8 cellular contexts compared by ENCODE assay signal in genomic region chr12:132761911-132762583, GRCh38. TPM values are rescaled to one million over a fixed set of nuclear protein-coding genes. Genes with fewer than 3 reads are reported as not detected.
DNase-seq lines count a peak whose midpoint lies in the region; ATAC-seq, FAIRE-seq and TF ChIP-seq lines count a peak whose summit lies in the region.

No MANE protein-coding gene starts in this region.

- no peak for FAIRE-seq in RCC 7860 (lab: Jason Lieb, UNC)

- H3K4me3 ChIP-seq in HUES64 (ENCODE audit: low read length) (peak overlapping the region; percentile 94), fibroblast of lung (replicated peaks in 1 of 4; ENCODE audit: control extremely low read depth in 1 of 4, insufficient read depth in 1 of 4, low read depth in 3 of 4, low read length in 4 of 4) (peak overlapping the region; percentile 66 to 79 (median 76))

- ATAC-seq in GM21423 (IDR thresholded peaks at IDR 0.05; ENCODE audit: unreplicated experiment) = peak; percentile 69
- ATAC-seq in naive thymus-derived CD8-positive, alpha-beta T cell = peak; percentile 92 to 94
- peak; percentile 96 for ATAC-seq in stimulated activated memory B cell treated with anti-CD40 and anti-IgM and Interleukin-4, amounts not matched to agents 10 μg/mL and 1 μg/mL and 100 μg/mL, for 72 hours

- peaks cover 13% of the 10 kb centered on the region for H3K36me3 Mint-ChIP-seq in activated T-helper 1 cell treated with anti-CD3 and anti-CD28 coated beads, Interleukin-12 subunit alpha, Interleukin-12 subunit beta, Interleukin-2, Interleukin-4 antibody, amounts not matched to agents 30 ng/mL and 10 ng/mL and 1 ng/mL, durations not matched to agents 14 hours and 24 hours and 36 hours (ENCODE audit: low read depth)
- H3K36me3 Mint-ChIP-seq in naive thymus-derived CD8-positive, alpha-beta T cell = peaks cover 0 to 14% (median 0%) of the 10 kb centered on the region in 3 donors
- H3K36me3 Mint-ChIP-seq in stimulated activated memory B cell treated with anti-CD40 and anti-IgM and Interleukin-4, amounts not matched to agents 10 μg/mL and 1 μg/mL and 100 μg/mL, for 72 hours = peaks cover 14% of the 10 kb centered on the region

- under 1% methylated on average over 92 of the region's 92 CpGs for WGBS in HUES64

- H3K9me3 ChIP-seq in HUES64 (ENCODE audit: insufficient read depth, low read depth, low read length) (no peaks in the 10 kb centered on the region), fibroblast of lung (ENCODE audit: control insufficient read depth, insufficient read depth, low read depth, low read length) (no peaks in the 10 kb centered on the region)

- DNase-seq in DMS114 treated with DMSO at 0.1 percent for 48 hours (lab: John Stamatoyannopoulos, UW; ENCODE audit: unreplicated experiment) (peak; percentile 31), RCC 7860 (ENCODE audit: low spot score) (peak; percentile 78), fibroblast of lung (ENCODE audit: low read depth in 2 of 2) (peak; percentile 88 to 89)
- DNase-seq in activated T-helper 1 cell treated with anti-CD3 and anti-CD28 coated beads, Interleukin-12 subunit alpha, Interleukin-12 subunit beta, Interleukin-2, Interleukin-4 antibody, amounts not matched to agents 30 ng/mL and 10 ng/mL and 1 ng/mL, durations not matched to agents 14 hours and 24 hours and 36 hours (ENCODE audit: low spot score) = peak; percentile 80
- peak; percentile 75 to 91 (median 84) for DNase-seq in naive thymus-derived CD8-positive, alpha-beta T cell

- H3K36me3 ChIP-seq in HUES64 (ENCODE audit: insufficient read depth, low read length) (peaks cover 16% of the 10 kb centered on the region), fibroblast of lung (ENCODE audit: control insufficient read depth, insufficient read depth, low read length) (peaks cover under 1% of the 10 kb centered on the region)

- no peaks in the 10 kb centered on the region for H3K9me3 Mint-ChIP-seq in activated T-helper 1 cell treated with anti-CD3 and anti-CD28 coated beads, Interleukin-12 subunit alpha, Interleukin-12 subunit beta, Interleukin-2, Interleukin-4 antibody, amounts not matched to agents 30 ng/mL and 10 ng/mL and 1 ng/mL, durations not matched to agents 14 hours and 24 hours and 36 hours
- no peaks in the 10 kb centered on the region for H3K9me3 Mint-ChIP-seq in naive thymus-derived CD8-positive, alpha-beta T cell
- H3K9me3 Mint-ChIP-seq in stimulated activated memory B cell treated with anti-CD40 and anti-IgM and Interleukin-4, amounts not matched to agents 10 μg/mL and 1 μg/mL and 100 μg/mL, for 72 hours = no peaks in the 10 kb centered on the region

- peaks cover under 1% of the 10 kb centered on the region for H4K20me1 ChIP-seq in fibroblast of lung (ENCODE audit: control insufficient read depth, extremely low read depth, insufficient read depth, low read length)

- H2AFZ ChIP-seq in fibroblast of lung (ENCODE audit: low read length) = peak overlapping the region; percentile 67

- peak overlapping the region; percentile 70 for H3K27ac Mint-ChIP-seq in activated T-helper 1 cell treated with anti-CD3 and anti-CD28 coated beads, Interleukin-12 subunit alpha, Interleukin-12 subunit beta, Interleukin-2, Interleukin-4 antibody, amounts not matched to agents 30 ng/mL and 10 ng/mL and 1 ng/mL, durations not matched to agents 14 hours and 24 hours and 36 hours
- H3K27ac Mint-ChIP-seq in naive thymus-derived CD8-positive, alpha-beta T cell = peak overlapping the region; percentile 40 to 93 (median 88)
- H3K27ac Mint-ChIP-seq in stimulated activated memory B cell treated with anti-CD40 and anti-IgM and Interleukin-4, amounts not matched to agents 10 μg/mL and 1 μg/mL and 100 μg/mL, for 72 hours = peak overlapping the region; percentile 91

- H3K4me1 ChIP-seq in HUES64 (ENCODE audit: insufficient read depth, low read length) (peaks cover 4% of the 10 kb centered on the region; the same call in 1 of the 2 replicates), fibroblast of lung (ENCODE audit: control insufficient read depth, extremely low read depth, insufficient read depth, low read length) (peaks cover 9% of the 10 kb centered on the region)

- TF ChIP-seq CTCF in fibroblast of lung (conservative IDR thresholded peaks at IDR 0.05 in 1 of 2, IDR thresholded peaks at IDR 0.05 in 1 of 2; ENCODE audit: low read depth in 1 of 2, low read length in 2 of 2) = no peak

- H3K27ac ChIP-seq in HUES64 (ENCODE audit: low read depth, low read length) (peak overlapping the region; percentile 96), fibroblast of lung (ENCODE audit: insufficient read depth, low read length) (peak overlapping the region; percentile 93)

- peaks cover 39% of the 10 kb centered on the region for H3K79me2 ChIP-seq in fibroblast of lung (ENCODE audit: control insufficient read depth, insufficient read depth, low read length)

- H3K9ac ChIP-seq in HUES64 (ENCODE audit: low read depth, low read length) (peak overlapping the region; percentile 92), fibroblast of lung (ENCODE audit: insufficient read depth, low read length) (peak overlapping the region; percentile 75)

- H3K4me2 ChIP-seq in fibroblast of lung (ENCODE audit: extremely low read depth, insufficient read depth, low read length) = peak overlapping the region; percentile 75

- peaks cover 21% of the 10 kb centered on the region for H3K4me1 Mint-ChIP-seq in activated T-helper 1 cell treated with anti-CD3 and anti-CD28 coated beads, Interleukin-12 subunit alpha, Interleukin-12 subunit beta, Interleukin-2, Interleukin-4 antibody, amounts not matched to agents 30 ng/mL and 10 ng/mL and 1 ng/mL, durations not matched to agents 14 hours and 24 hours and 36 hours (ENCODE audit: low read depth)
- H3K4me1 Mint-ChIP-seq in naive thymus-derived CD8-positive, alpha-beta T cell = peaks cover 16 to 37% (median 32%) of the 10 kb centered on the region in 4 donors
- peaks cover 43% of the 10 kb centered on the region for H3K4me1 Mint-ChIP-seq in stimulated activated memory B cell treated with anti-CD40 and anti-IgM and Interleukin-4, amounts not matched to agents 10 μg/mL and 1 μg/mL and 100 μg/mL, for 72 hours

- no peaks in the 10 kb centered on the region for H3K27me3 ChIP-seq in HUES64 (ENCODE audit: insufficient read depth, low read length)
- no peaks in the 10 kb centered on the region for H3K27me3 ChIP-seq in fibroblast of lung (ENCODE audit: control insufficient read depth, insufficient read depth, low read length)

- POLR2A ChIA-PET in naive thymus-derived CD8-positive, alpha-beta T cell (lab: Charles Lee) = interaction anchor here (0.9 to 1.9 kb wide), 8 partner anchors 8 to 147 kb away, joined by 3 to 16 read pairs (median 4); no protein-coding TSS in a partner anchor

- no peaks in the 10 kb centered on the region for H3K27me3 Mint-ChIP-seq in activated T-helper 1 cell treated with anti-CD3 and anti-CD28 coated beads, Interleukin-12 subunit alpha, Interleukin-12 subunit beta, Interleukin-2, Interleukin-4 antibody, amounts not matched to agents 30 ng/mL and 10 ng/mL and 1 ng/mL, durations not matched to agents 14 hours and 24 hours and 36 hours (ENCODE audit: insufficient read depth)
- H3K27me3 Mint-ChIP-seq in naive thymus-derived CD8-positive, alpha-beta T cell = no peaks in the 10 kb centered on the region
- no peaks in the 10 kb centered on the region for H3K27me3 Mint-ChIP-seq in stimulated activated memory B cell treated with anti-CD40 and anti-IgM and Interleukin-4, amounts not matched to agents 10 μg/mL and 1 μg/mL and 100 μg/mL, for 72 hours

- intact Hi-C loops in activated T-helper 1 cell treated with anti-CD3 and anti-CD28 coated beads, Interleukin-12 subunit alpha, Interleukin-12 subunit beta, Interleukin-2, Interleukin-4 antibody, amounts not matched to agents 30 ng/mL and 10 ng/mL and 1 ng/mL, durations not matched to agents 14 hours and 24 hours and 36 hours (cut with micrococcal nuclease) = loop anchor here (1.0 to 10.0 kb wide), 6 partner anchors 9 to 1887 kb away; partner anchors contain the start of genes FBRSL1, POLE, PXMP2 and RAN

- peak overlapping the region; percentile 81 for H3K4me3 Mint-ChIP-seq in activated T-helper 1 cell treated with anti-CD3 and anti-CD28 coated beads, Interleukin-12 subunit alpha, Interleukin-12 subunit beta, Interleukin-2, Interleukin-4 antibody, amounts not matched to agents 30 ng/mL and 10 ng/mL and 1 ng/mL, durations not matched to agents 14 hours and 24 hours and 36 hours
- H3K4me3 Mint-ChIP-seq in naive thymus-derived CD8-positive, alpha-beta T cell = peak overlapping the region; percentile 51 to 89 (median 78)
- H3K4me3 Mint-ChIP-seq in stimulated activated memory B cell treated with anti-CD40 and anti-IgM and Interleukin-4, amounts not matched to agents 10 μg/mL and 1 μg/mL and 100 μg/mL, for 72 hours = peak overlapping the region; percentile 79

RNA-seq across cellular contexts. Expression of gene ANKLE2, which starts 0.4 kb away (rescaled TPM):
- 37.5 TPM for polyA plus RNA-seq in HUES64 (2013, experiment 1 of 2)
- 34.0 TPM for polyA plus RNA-seq in HUES64 (2013, experiment 2 of 2)
- 151 and 156 TPM in 2 replicates for total RNA-seq in activated T-helper 1 cell treated with anti-CD3 and anti-CD28 coated beads, Interleukin-12 subunit alpha, Interleukin-12 subunit beta, Interleukin-2, Interleukin-4 antibody, amounts not matched to agents 30 ng/mL and 10 ng/mL and 1 ng/mL, durations not matched to agents 14 hours and 24 hours and 36 hours
- 45.5 and 55.8 TPM in 2 replicates for total RNA-seq in fibroblast of lung
- 54.5 and 55.9 TPM in 2 replicates for polyA plus RNA-seq in fibroblast of lung
- 45.9 and 53.9 TPM in 2 replicates for polyA plus RNA-seq in fibroblast of lung (2012)
- 289 and 656 TPM in 2 replicates for polyA minus RNA-seq in fibroblast of lung (ENCODE audit: low replicate concordance)
- total RNA-seq in naive thymus-derived CD8-positive, alpha-beta T cell = 100 to 1,000 TPM; 100 to 107 TPM
- 10 to 100 TPM; 17.8 to 32.1 (median 23.0) TPM for polyA plus RNA-seq in naive thymus-derived CD8-positive, alpha-beta T cell

RNA-seq across cellular contexts. Expression of gene PGAM5, which starts 51.4 kb away (rescaled TPM):
- polyA plus RNA-seq in HUES64 (2013, experiment 1 of 2) = 53.0 TPM
- 43.5 TPM for polyA plus RNA-seq in HUES64 (2013, experiment 2 of 2)
- total RNA-seq in activated T-helper 1 cell treated with anti-CD3 and anti-CD28 coated beads, Interleukin-12 subunit alpha, Interleukin-12 subunit beta, Interleukin-2, Interleukin-4 antibody, amounts not matched to agents 30 ng/mL and 10 ng/mL and 1 ng/mL, durations not matched to agents 14 hours and 24 hours and 36 hours = 107 and 111 TPM in 2 replicates
- total RNA-seq in fibroblast of lung = 27.1 and 27.7 TPM in 2 replicates
- polyA plus RNA-seq in fibroblast of lung = 9.8 and 20.2 TPM in 2 replicates
- polyA plus RNA-seq in fibroblast of lung (2012) = 15.6 and 30.3 TPM in 2 replicates
- 28.4 and 75.8 TPM in 2 replicates for polyA minus RNA-seq in fibroblast of lung (ENCODE audit: low replicate concordance)
- 10 to 100 TPM; 27.5 to 28.9 TPM for total RNA-seq in naive thymus-derived CD8-positive, alpha-beta T cell
- 10 to 100 TPM; 20.9 to 30.9 (median 23.8) TPM for polyA plus RNA-seq in naive thymus-derived CD8-positive, alpha-beta T cell

Comparison
In these comparisons a context has a peak if more than half of its experiments do, and no peak if none do; other contexts are left out.
1. Peak in every context shown above with its lines: DNase-seq, ATAC-seq, H3K4me3 ChIP-seq and H3K27ac ChIP-seq.
2. DNase-seq: peak in every context shown above with its lines; median percentile 88 in fibroblast of lung; 84 in naive thymus-derived CD8-positive, alpha-beta T cell; 80 in activated T-helper 1 cell treated with anti-CD3 and anti-CD28 coated beads, Interleukin-12 subunit alpha, Interleukin-12 subunit beta, Interleukin-2, Interleukin-4 antibody, amounts not matched to agents 30 ng/mL and 10 ng/mL and 1 ng/mL, durations not matched to agents 14 hours and 24 hours and 36 hours; 78 in RCC 7860; 31 in DMS114 treated with DMSO at 0.1 percent for 48 hours.